In genomic region chr12:52121848-52122838, GRCh38 we compare ENCODE assay signal across 1 cellular context.
TF ChIP-seq lines count a peak whose summit lies in the region.

No MANE protein-coding gene starts in this region.

TF ChIP-seq in GM12878, 131 proteins besides CTCF, POLR2A, EP300 and RAD21 (continued from another document):
- TF ChIP-seq SIN3A (IDR thresholded peaks at IDR 0.05; ENCODE audit: low read depth, low read length) (no peak), YY1 (IDR thresholded peaks at IDR 0.05; ENCODE audit: low read depth, low read length) (peak; percentile 77), IRF3 (IDR thresholded peaks at IDR 0.05) (no peak), RUNX3 (IDR thresholded peaks at IDR 0.05; ENCODE audit: low read length) (peak; percentile 38; the same call in 1 of the 2 replicates), FOXK2 (IDR thresholded peaks at IDR 0.05) (no peak), HDGF (IDR thresholded peaks at IDR 0.05) (no peak), IKZF2 (IDR thresholded peaks at IDR 0.05) (peak; percentile 42 to 47; a peak in 2 of 4 replicates), PBX3 (IDR thresholded peaks at IDR 0.05; ENCODE audit: insufficient replicate concordance, low read depth, low read length) (no peak), NFIC (IDR thresholded peaks at IDR 0.05; ENCODE audit: low read depth, low read length) (0 out of 2 replicates have a peak, but pooled peaks have one; percentile 20), EGR1 (IDR thresholded peaks at IDR 0.05; ENCODE audit: borderline replicate concordance in 1 of 2, low read depth in 2 of 2, low read length in 2 of 2) (no peak), IKZF1 (conservative IDR thresholded peaks at IDR 0.05) (peak; percentile 59; the same call in 1 of the 2 replicates), SUPT20H (IDR thresholded peaks at IDR 0.05; ENCODE audit: borderline replicate concordance, control insufficient read depth, low read depth, low read length) (no peak), EED (IDR thresholded peaks at IDR 0.05; ENCODE audit: low read depth) (peak; percentile 78; the same call in 1 of the 2 replicates), TCF12 (IDR thresholded peaks at IDR 0.05; ENCODE audit: low read depth, low read length) (peak; percentile 97), JUND (IDR thresholded peaks at IDR 0.05; ENCODE audit: low read depth, low read length) (no peak), MAX (IDR thresholded peaks at IDR 0.05; ENCODE audit: low read depth, low read length) (no peak)
